Comparison of ENCODE assay signal across 8 cellular contexts in the genomic region with DNA sequence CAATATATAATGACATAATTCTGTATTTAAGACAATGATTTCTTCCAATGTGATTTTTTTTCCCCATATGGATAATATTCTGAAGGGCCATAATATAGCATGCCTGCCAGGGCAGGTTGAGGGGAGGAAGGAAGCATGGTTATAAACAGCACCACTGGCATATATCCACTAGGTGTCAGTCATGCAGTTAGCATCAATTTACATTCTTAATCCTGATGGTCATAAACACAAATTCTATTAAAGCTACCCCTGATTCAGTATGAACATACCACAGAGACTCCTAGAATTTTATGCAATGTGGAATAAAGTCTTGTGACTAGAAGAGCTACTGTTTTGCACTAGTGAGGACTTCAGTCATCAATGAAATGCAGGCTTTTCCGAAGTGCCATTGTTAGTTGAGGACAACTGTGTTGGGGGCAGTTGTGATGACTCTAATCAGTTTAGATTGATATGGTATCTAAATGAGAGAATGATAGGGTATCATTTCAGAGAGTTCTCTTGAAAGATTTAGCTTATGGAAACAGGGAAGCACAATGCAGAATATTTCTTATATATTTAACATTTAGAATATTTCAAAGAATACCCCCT.
DNase-seq lines count a peak whose midpoint lies in the region; ATAC-seq, FAIRE-seq and TF ChIP-seq lines count a peak whose summit lies in the region.

No MANE protein-coding gene starts in this region.

- no peaks in the 10 kb centered on the region for H3K36me3 ChIP-seq in H7 (replicated peaks; ENCODE audit: control insufficient read depth, insufficient read depth, low read length)
- H3K36me3 ChIP-seq in Karpas-422 (ENCODE audit: insufficient read depth, low read length): no peaks in the 10 kb centered on the region
- no peaks in the 10 kb centered on the region for H3K36me3 ChIP-seq in OCI-LY3 (replicated peaks; ENCODE audit: low read depth, low read length)
- H3K36me3 ChIP-seq in lower lobe of right lung: no peaks in the 10 kb centered on the region

- TF ChIP-seq CTCF in A549 (IDR thresholded peaks at IDR 0.05) (peak; percentile 94), OCI-LY3 (IDR thresholded peaks at IDR 0.05; ENCODE audit: low read depth, low read length) (peak; percentile 90), lower lobe of right lung (IDR thresholded peaks at IDR 0.05) (peak; percentile 83)

- peak overlapping the region; percentile 66 to 73 for H3K27ac ChIP-seq in A549
- no peak overlapping the region for H3K27ac ChIP-seq in Karpas-422 (ENCODE audit: low read length)
- no peak overlapping the region for H3K27ac ChIP-seq in OCI-LY3 (ENCODE audit: low read length)
- no peak overlapping the region for H3K27ac ChIP-seq in lower lobe of right lung

- WGBS in A549 (ENCODE audit: missing lambda C conversion rate): 33% methylated on average over 1 of the region's 1 CpG

- intact Hi-C loops in lower lobe of right lung (cut with DNase I): no loop called here

- H4K20me1 ChIP-seq in Karpas-422 (ENCODE audit: insufficient read depth, low read depth, low read length): no peaks in the 10 kb centered on the region
- H4K20me1 ChIP-seq in OCI-LY3 (ENCODE audit: insufficient read depth, low read length): no peaks in the 10 kb centered on the region

- no peak for TF ChIP-seq POLR2A in A549 (IDR thresholded peaks at IDR 0.05; ENCODE audit: low read length)

- no peaks in the 10 kb centered on the region for H3K27me3 ChIP-seq in H7 (ENCODE audit: control insufficient read depth, insufficient read depth, low read length)
- H3K27me3 ChIP-seq in Karpas-422 (ENCODE audit: low read length): no peaks in the 10 kb centered on the region
- H3K27me3 ChIP-seq in OCI-LY3 (ENCODE audit: low read depth, low read length): peaks cover 54% of the 10 kb centered on the region
- no peaks in the 10 kb centered on the region for H3K27me3 ChIP-seq in lower lobe of right lung (ENCODE audit: low read depth)

- FAIRE-seq in A549 (lab: Jason Lieb, UNC): peak; percentile 32

- TF ChIP-seq EP300 in A549 (IDR thresholded peaks at IDR 0.05): no peak

- peaks cover 47% of the 10 kb centered on the region for H3K4me1 ChIP-seq in A549
- no peaks in the 10 kb centered on the region for H3K4me1 ChIP-seq in Karpas-422 (ENCODE audit: low read length)
- no peaks in the 10 kb centered on the region for H3K4me1 ChIP-seq in OCI-LY3 (ENCODE audit: low read length)
- H3K4me1 ChIP-seq in lower lobe of right lung: no peaks in the 10 kb centered on the region

- DNase-seq in A549 (ENCODE audit: low read depth in 1 of 2, low spot score in 1 of 2) (peak; percentile 56 to 82), GM03348 (ENCODE audit: low spot score) (peak; percentile 63), H7 (peak; percentile 19), Karpas-422 (peak; percentile 78), cerebellar cortex (ENCODE audit: low spot score) (peak; percentile 30), lower lobe of right lung (no peak), cerebellar nuclear complex (lab: John Stamatoyannopoulos, UW) (no peak)

- H2AFZ ChIP-seq in Karpas-422 (ENCODE audit: low read length) (no peak overlapping the region), OCI-LY3 (ENCODE audit: low read depth, low read length) (no peak overlapping the region)

- no peaks in the 10 kb centered on the region for H3K79me2 ChIP-seq in Karpas-422 (ENCODE audit: low read length)
- H3K79me2 ChIP-seq in OCI-LY3 (ENCODE audit: low read length): no peaks in the 10 kb centered on the region

- no peaks in the 10 kb centered on the region for H3K9me2 ChIP-seq in Karpas-422 (replicated peaks; ENCODE audit: insufficient read depth, low read length)

- H3K4me2 ChIP-seq in A549: peak overlapping the region; percentile 42
- no peak overlapping the region for H3K4me2 ChIP-seq in Karpas-422 (ENCODE audit: low read depth, low read length, poor library complexity, severe bottlenecking)
- no peak overlapping the region for H3K4me2 ChIP-seq in OCI-LY3 (ENCODE audit: low read length)

- no peak overlapping the region for H3K9ac ChIP-seq in Karpas-422 (ENCODE audit: low read length)
- no peak overlapping the region for H3K9ac ChIP-seq in OCI-LY3 (ENCODE audit: low read length)

- no peaks in the 10 kb centered on the region for H3K9me3 ChIP-seq in A549
- no peaks in the 10 kb centered on the region for H3K9me3 ChIP-seq in Karpas-422 (ENCODE audit: low read length)
- no peaks in the 10 kb centered on the region for H3K9me3 ChIP-seq in OCI-LY3 (ENCODE audit: insufficient read depth, low read length)
- no peaks in the 10 kb centered on the region for H3K9me3 ChIP-seq in lower lobe of right lung

- no peak overlapping the region for H3K4me3 ChIP-seq in A549
- no peak overlapping the region for H3K4me3 ChIP-seq in H7 (ENCODE audit: insufficient read depth, low read depth, low read length)
- H3K4me3 ChIP-seq in Karpas-422 (ENCODE audit: low read length): no peak overlapping the region
- no peak overlapping the region for H3K4me3 ChIP-seq in OCI-LY3 (ENCODE audit: low read length)
- no peak overlapping the region for H3K4me3 ChIP-seq in lower lobe of right lung

- TF ChIP-seq RAD21 in A549 (conservative IDR thresholded peaks at IDR 0.05 in 1 of 2, IDR thresholded peaks at IDR 0.05 in 1 of 2): peak; percentile 97 to 98

- ATAC-seq in A549 (peak; percentile 94 to 95), lower lobe of right lung (peak; percentile 84 to 92)

- POLR2A ChIA-PET in A549 (lab: Yijun Ruan, JAX): interaction anchor here (1.1 kb wide), 1 partner anchor 344 kb away, joined by 5 read pairs; no protein-coding TSS in a partner anchor

- CTCF ChIA-PET in A549 (lab: Yijun Ruan, JAX): interaction anchor here (0.6 to 1.7 kb wide), 92 partner anchors 8 to 1142 kb away, joined by 3 to 19 read pairs (median 4); no protein-coding TSS in a partner anchor

TF ChIP-seq in A549, 52 proteins besides CTCF, POLR2A, EP300 and RAD21:
- TF ChIP-seq MAX (IDR thresholded peaks at IDR 0.05): peak; percentile 53; the same call in 1 of the 2 replicates
- TF ChIP-seq KDM1A (IDR thresholded peaks at IDR 0.05; ENCODE audit: low read depth): no peak
- peak; percentile 96 for TF ChIP-seq SMC3 (IDR thresholded peaks at IDR 0.05)
- 0 out of 2 replicates have a peak, but pooled peaks have one; percentile 14 for TF ChIP-seq GATA3 (IDR thresholded peaks at IDR 0.05; ENCODE audit: borderline replicate concordance)
- no peak for TF ChIP-seq REST (IDR thresholded peaks at IDR 0.05)

Comparison
In these comparisons a context has a peak if more than half of its experiments do, and no peak if none do; other contexts are left out.
1. DNase-seq: peak in A549 (2 of 2), GM03348 (single experiment), H7 (single experiment), Karpas-422 (single experiment) and cerebellar cortex (single experiment); none in lower lobe of right lung (single experiment) and cerebellar nuclear complex (0 of 2).
2. H3K27ac ChIP-seq: peak in A549 (2 of 2); none in Karpas-422 (single experiment), OCI-LY3 (single experiment) and lower lobe of right lung (single experiment).
3. Peak in every context shown above with its lines, with median percentiles within 50 percentile points of each other: CTCF ChIP-seq.